Comparison of ENCODE assay signal across 24 cellular contexts in genomic region chr17:80060629-80061028, GRCh38. TPM values are rescaled to one million over a fixed set of nuclear protein-coding genes. Genes with fewer than 3 reads are reported as not detected.
"Had no signal": no experiment of that assay in that cellular context is flagged by ENCODE, and none has a peak within 500 bp of the region (broad histone marks: within the 10 kb centered on the region; RNA-seq: fewer than 3 reads in every experiment).

No MANE protein-coding gene starts in this region.

- H3K4me1 Mint-ChIP-seq: activated CD4-positive, alpha-beta memory T cell treated with anti-CD3 and anti-CD28 coated beads, Interleukin-2, amount 10 ng/mL, durations not matched to agents 7 days and 5 days; activated CD4-positive, alpha-beta T cell treated with anti-CD3 and anti-CD28 coated beads for 36 hours; activated naive CD4-positive, alpha-beta T cell treated with anti-CD3 and anti-CD28 coated beads, Interleukin-2, amount 10 ng/mL, durations not matched to agents 7 days and 5 days; activated naive CD8-positive, alpha-beta T cell treated with anti-CD3 and anti-CD28 coated beads for 36 hours; activated T-helper 17 cell treated with anti-CD3 and anti-CD28 coated beads, Interleukin-2, amount 50 U/mL, for 72 hours had no signal

- ATAC-seq: activated CD4-positive, alpha-beta T cell treated with anti-CD3 and anti-CD28 coated beads for 36 hours; activated T-helper 17 cell treated with anti-CD3 and anti-CD28 coated beads, Interleukin-2, amount 50 U/mL, for 72 hours; T-helper 17 cell had no signal

- DNase-seq: activated CD4-positive, alpha-beta memory T cell treated with anti-CD3 and anti-CD28 coated beads, Interleukin-2, amount 10 ng/mL, durations not matched to agents 7 days and 5 days; activated CD4-positive, alpha-beta T cell treated with anti-CD3 and anti-CD28 coated beads for 36 hours; activated CD4-positive, alpha-beta T cell treated with anti-CD3 and anti-CD28 coated beads, Interleukin-2, amount 50 U/mL, for 1 hour; activated CD4-positive, CD25-positive, alpha-beta regulatory T cell; activated gamma-delta T cell; activated naive CD4-positive, alpha-beta T cell treated with anti-CD3 and anti-CD28 coated beads, Interleukin-2, amount 10 ng/mL, durations not matched to agents 7 days and 5 days; activated naive CD8-positive, alpha-beta T cell treated with anti-CD3 and anti-CD28 coated beads for 36 hours; activated T-cell treated with anti-CD3 and anti-CD28 coated beads for 4 hours; activated T-cell treated with anti-CD3 and anti-CD28 coated beads, Interleukin-2, amount 50 U/mL, for 48 hours; adrenal gland; anterior cingulate cortex; caudate nucleus; Kasumi-1; NCI-H1105 treated with DMSO at 0.1 percent for 48 hours; NCI-H1436 treated with DMSO at 0.1 percent for 48 hours; NCI-H187; NCI-H2081; NCI-H446; NCI-H524; SHP77 treated with DMSO at 0.1 percent for 48 hours; T-helper 17 cell; T-helper 9 cell had no signal

- H3K4me3 ChIP-seq: adrenal gland, breast epithelium had no signal

- H3K36me3 ChIP-seq: adrenal gland, breast epithelium had no signal

- H3K36me3 Mint-ChIP-seq: activated naive CD4-positive, alpha-beta T cell treated with anti-CD3 and anti-CD28 coated beads, Interleukin-2, amount 10 ng/mL, durations not matched to agents 7 days and 5 days; activated naive CD8-positive, alpha-beta T cell treated with anti-CD3 and anti-CD28 coated beads for 36 hours had no signal

- H3K4me1 ChIP-seq: breast epithelium had no signal

- H3K9me3 Mint-ChIP-seq: activated CD4-positive, alpha-beta memory T cell treated with anti-CD3 and anti-CD28 coated beads, Interleukin-2, amount 10 ng/mL, durations not matched to agents 7 days and 5 days; activated naive CD4-positive, alpha-beta T cell treated with anti-CD3 and anti-CD28 coated beads, Interleukin-2, amount 10 ng/mL, durations not matched to agents 7 days and 5 days; activated naive CD8-positive, alpha-beta T cell treated with anti-CD3 and anti-CD28 coated beads for 36 hours; activated T-helper 17 cell treated with anti-CD3 and anti-CD28 coated beads, Interleukin-2, amount 50 U/mL, for 72 hours had no signal

- H3K27ac ChIP-seq: adrenal gland, breast epithelium had no signal

- H3K27ac Mint-ChIP-seq: activated CD4-positive, alpha-beta memory T cell treated with anti-CD3 and anti-CD28 coated beads, Interleukin-2, amount 10 ng/mL, durations not matched to agents 7 days and 5 days; activated CD4-positive, alpha-beta T cell treated with anti-CD3 and anti-CD28 coated beads for 36 hours; activated naive CD4-positive, alpha-beta T cell treated with anti-CD3 and anti-CD28 coated beads, Interleukin-2, amount 10 ng/mL, durations not matched to agents 7 days and 5 days; activated naive CD8-positive, alpha-beta T cell treated with anti-CD3 and anti-CD28 coated beads for 36 hours; activated T-helper 17 cell treated with anti-CD3 and anti-CD28 coated beads, Interleukin-2, amount 50 U/mL, for 72 hours; T-helper 17 cell had no signal

- H3K27me3 Mint-ChIP-seq: activated CD4-positive, alpha-beta memory T cell treated with anti-CD3 and anti-CD28 coated beads, Interleukin-2, amount 10 ng/mL, durations not matched to agents 7 days and 5 days; activated CD4-positive, alpha-beta T cell treated with anti-CD3 and anti-CD28 coated beads for 36 hours; activated naive CD8-positive, alpha-beta T cell treated with anti-CD3 and anti-CD28 coated beads for 36 hours; activated T-helper 17 cell treated with anti-CD3 and anti-CD28 coated beads, Interleukin-2, amount 50 U/mL, for 72 hours had no signal

- H3K27me3 ChIP-seq: adrenal gland, breast epithelium had no signal

- H3K4me3 Mint-ChIP-seq: activated CD4-positive, alpha-beta memory T cell treated with anti-CD3 and anti-CD28 coated beads, Interleukin-2, amount 10 ng/mL, durations not matched to agents 7 days and 5 days; activated CD4-positive, alpha-beta T cell treated with anti-CD3 and anti-CD28 coated beads for 36 hours; activated naive CD4-positive, alpha-beta T cell treated with anti-CD3 and anti-CD28 coated beads, Interleukin-2, amount 10 ng/mL, durations not matched to agents 7 days and 5 days; activated naive CD8-positive, alpha-beta T cell treated with anti-CD3 and anti-CD28 coated beads for 36 hours; activated T-helper 17 cell treated with anti-CD3 and anti-CD28 coated beads, Interleukin-2, amount 50 U/mL, for 72 hours; T-helper 17 cell had no signal

- H3K9me3 ChIP-seq: adrenal gland, breast epithelium had no signal

RNA-seq across cellular contexts. Expression of gene CCDC40, which starts 24.2 kb away (rescaled TPM):
- total RNA-seq: activated CD4-positive, alpha-beta memory T cell treated with anti-CD3 and anti-CD28 coated beads, Interleukin-2, amount 10 ng/mL, durations not matched to agents 7 days and 5 days had no signal
